ENCODE assay signal across 27 cellular contexts in genomic region chr10:8374334-8374733, GRCh38.
"Had no signal": no experiment of that assay in that cellular context is flagged by ENCODE, and none has a peak within 500 bp of the region (broad histone marks: within the 10 kb centered on the region; RNA-seq: fewer than 3 reads in every experiment).

No MANE protein-coding gene starts in this region.

- H3K9me3 ChIP-seq: colonic mucosa, esophagus muscularis mucosa, esophagus squamous epithelium, gastrocnemius medialis, gastroesophageal sphincter, heart left ventricle, heart right ventricle had no signal

- H3K36me3 ChIP-seq: colonic mucosa, esophagus muscularis mucosa, esophagus squamous epithelium, gastrocnemius medialis, gastroesophageal sphincter, heart left ventricle, heart right ventricle had no signal

- H3K4me3 ChIP-seq: colonic mucosa, coronary artery, dorsolateral prefrontal cortex, esophagus muscularis mucosa, esophagus squamous epithelium, gastrocnemius medialis, gastroesophageal sphincter, heart left ventricle, heart right ventricle had no signal

- H3K27ac Mint-ChIP-seq: dendritic cell treated with granulocyte-macrophage colony-stimulating factor and Interleukin-4, amounts not matched to agents 40 ng/mL and 50 ng/mL, for 4 days; endodermal cell had no signal

- H3K9me3 Mint-ChIP-seq: dendritic cell treated with granulocyte-macrophage colony-stimulating factor and Interleukin-4, amounts not matched to agents 40 ng/mL and 50 ng/mL, for 4 days; effector memory CD8-positive, alpha-beta T cell; endodermal cell had no signal

- FAIRE-seq: colon, endometrium, endothelial cell of umbilical vein, frontal cortex had no signal

- H3K4me1 ChIP-seq: colonic mucosa, esophagus muscularis mucosa, gastrocnemius medialis, gastroesophageal sphincter had no signal

- H3K27me3 ChIP-seq: colonic mucosa, esophagus muscularis mucosa, esophagus squamous epithelium, gastrocnemius medialis, gastroesophageal sphincter, heart left ventricle, heart right ventricle had no signal

- ATAC-seq: effector memory CD8-positive, alpha-beta T cell; gastrocnemius medialis; gastroesophageal sphincter; heart left ventricle; heart right ventricle had no signal

- DNase-seq: colonic mucosa; cortex of kidney; dermis blood vessel endothelial cell; dorsolateral prefrontal cortex; effector CD4-positive, alpha-beta T cell; effector CD8-positive, alpha-beta T cell; effector memory CD4-positive, alpha-beta T cell; effector memory CD8-positive, alpha-beta T cell; endodermal cell; erythroblast; esophagus squamous epithelium; foreskin fibroblast; foreskin melanocyte; gastrocnemius medialis; glutamatergic neuron; head of caudate nucleus; heart left ventricle; heart right ventricle had no signal

- H3K27ac ChIP-seq: colonic mucosa, coronary artery, dorsolateral prefrontal cortex, epithelial cell of prostate, esophagus muscularis mucosa, esophagus squamous epithelium, gastrocnemius medialis, gastroesophageal sphincter, heart left ventricle, heart right ventricle had no signal
